In the genomic region with DNA sequence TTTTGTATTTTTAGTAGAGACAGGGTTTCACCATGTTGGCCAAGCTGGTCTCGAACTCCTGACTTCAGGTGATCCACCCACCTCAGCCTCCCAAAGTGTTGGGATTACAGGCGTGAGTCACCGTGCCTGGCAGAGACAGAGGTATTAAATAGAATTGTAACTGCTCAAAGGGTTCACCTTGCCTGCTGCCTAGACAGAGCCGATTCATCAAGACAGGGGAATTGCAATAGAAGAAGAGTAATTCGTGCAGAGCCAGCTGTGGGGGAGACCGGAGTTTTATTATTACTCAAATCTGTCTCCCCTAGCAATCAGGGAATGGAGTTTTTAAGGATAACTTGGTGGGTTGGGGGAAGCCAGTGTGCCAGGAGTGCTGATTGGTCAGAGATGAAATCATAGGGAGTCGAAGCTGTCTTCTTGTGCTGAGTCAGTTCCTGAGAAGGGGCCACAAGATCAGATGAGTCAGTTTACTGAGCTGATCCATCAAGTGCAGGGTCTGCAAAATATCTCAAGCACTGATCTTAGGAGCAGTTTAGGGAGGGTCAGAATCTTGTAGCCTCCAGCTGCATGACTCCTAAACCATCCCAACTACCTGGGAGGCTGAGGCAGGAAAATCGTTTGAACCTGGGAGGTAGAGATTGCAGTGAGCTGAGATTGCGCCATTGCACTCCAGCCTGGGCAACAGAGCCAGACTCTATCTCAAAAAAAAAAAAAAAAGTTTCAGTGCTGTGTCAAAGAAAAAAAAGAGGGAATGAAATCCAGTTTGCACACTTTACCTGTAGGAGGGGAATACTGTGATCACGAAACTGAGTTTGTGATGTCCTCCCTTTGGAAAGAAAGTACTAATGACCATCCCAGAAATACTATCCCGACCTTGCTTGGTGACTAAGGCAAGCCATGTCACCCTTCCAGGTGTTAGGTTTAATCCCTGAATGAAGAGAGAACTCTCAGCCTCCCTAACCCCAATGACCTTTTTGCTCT, we compare ENCODE assay signal across 8 cellular contexts. TPM values are rescaled to one million over a fixed set of nuclear protein-coding genes. Genes with fewer than 3 reads are reported as not detected.
A peak's percentile ranks its signal among the peaks of the same experiment; 100 is the strongest.
DNase-seq lines count a peak whose midpoint lies in the region; ATAC-seq and TF ChIP-seq lines count a peak whose summit lies in the region.
"Not testable (repeated sequence)": the region's sequence is repeated elsewhere in the genome, so short reads cannot be mapped to it uniquely, and the experiment has no call there.

No MANE protein-coding gene starts in this region.

- POLR2A ChIA-PET in MCF 10A (lab: Yijun Ruan, JAX): interaction anchor here (1.6 kb wide), 1 partner anchor 18 kb away, joined by 3 read pairs; no protein-coding TSS in a partner anchor

- not testable (repeated sequence) for TF ChIP-seq CTCF in MCF 10A (IDR thresholded peaks at IDR 0.05; ENCODE audit: unreplicated experiment); foreskin fibroblast (IDR thresholded peaks at IDR 0.05; ENCODE audit: low read depth, low read length); nephron progenitor cell (IDR thresholded peaks at IDR 0.05)

- H3K4me1 ChIP-seq in SJSA1 (replicated peaks): peaks cover 23% of the 10 kb centered on the region

- H3K36me3 ChIP-seq in SJSA1: not testable (repeated sequence)

- DNase-seq in GDM1 (lab: John Stamatoyannopoulos, UW) (peak; percentile 44), M059J (ENCODE audit: low read depth) (peak; percentile 95), SJSA1 (ENCODE audit: low read depth in 1 of 2, low spot score in 2 of 2) (peak; percentile 54 to 57), MCF 10A (ENCODE audit: unreplicated experiment) (peak; percentile 70), foreskin fibroblast (peak; percentile 87 to 90)
- peak; percentile 45 for DNase-seq in activated CD8-positive, alpha-beta memory T cell treated with anti-CD3 and anti-CD28 coated beads, Interleukin-2, amount 10 ng/mL, durations not matched to agents 7 days and 5 days
- not testable (repeated sequence) for DNase-seq in nephron progenitor cell; stimulated activated naive CD8-positive, alpha-beta T cell treated with anti-CD3 and anti-CD28 coated beads, Interleukin-15, Interleukin-2, amounts not matched to agents 100 U/mL and 50 U/mL, for 24 hours

- not testable (repeated sequence) for H3K4me3 Mint-ChIP-seq in activated CD8-positive, alpha-beta memory T cell treated with anti-CD3 and anti-CD28 coated beads, Interleukin-2, amount 10 ng/mL, durations not matched to agents 7 days and 5 days; MCF 10A (ENCODE audit: unreplicated experiment); nephron progenitor cell

- BruUV-seq in MCF 10A (replicated peaks; lab: Mats Ljungman, UMichigan): not testable (repeated sequence)

- intact Hi-C loops in MCF 10A (cut with micrococcal nuclease): not testable (repeated sequence)

- H3K27ac Mint-ChIP-seq in activated CD8-positive, alpha-beta memory T cell treated with anti-CD3 and anti-CD28 coated beads, Interleukin-2, amount 10 ng/mL, durations not matched to agents 7 days and 5 days: peak overlapping the region; percentile 61
- H3K27ac Mint-ChIP-seq in MCF 10A (ENCODE audit: low read depth, unreplicated experiment): not testable (repeated sequence)
- peak overlapping the region; percentile 23 for H3K27ac Mint-ChIP-seq in nephron progenitor cell

- H3K27me3 Mint-ChIP-seq in activated CD8-positive, alpha-beta memory T cell treated with anti-CD3 and anti-CD28 coated beads, Interleukin-2, amount 10 ng/mL, durations not matched to agents 7 days and 5 days; MCF 10A (ENCODE audit: insufficient read depth, unreplicated experiment): not testable (repeated sequence)
- peaks cover 37% of the 10 kb centered on the region for H3K27me3 Mint-ChIP-seq in nephron progenitor cell (ENCODE audit: low read depth, poor library complexity)

- not testable (repeated sequence) for H3K9me3 Mint-ChIP-seq in activated CD8-positive, alpha-beta memory T cell treated with anti-CD3 and anti-CD28 coated beads, Interleukin-2, amount 10 ng/mL, durations not matched to agents 7 days and 5 days (ENCODE audit: low read depth); MCF 10A (ENCODE audit: unreplicated experiment); nephron progenitor cell

- H3K27ac ChIP-seq in SJSA1: not testable (repeated sequence)

- CTCF ChIA-PET in activated CD8-positive, alpha-beta memory T cell treated with anti-CD3 and anti-CD28 coated beads, Interleukin-2, amount 10 ng/mL, durations not matched to agents 7 days and 5 days (lab: Charles Lee): interaction anchor here (0.7 kb wide), 1 partner anchor 22 kb away, joined by 3 read pairs; no protein-coding TSS in a partner anchor
- CTCF ChIA-PET in MCF 10A (lab: Yijun Ruan, JAX): interaction anchor here (0.6 to 0.7 kb wide), 2 partner anchors 46 to 623 kb away, joined by 3 read pairs; no protein-coding TSS in a partner anchor

- H3K4me1 Mint-ChIP-seq in activated CD8-positive, alpha-beta memory T cell treated with anti-CD3 and anti-CD28 coated beads, Interleukin-2, amount 10 ng/mL, durations not matched to agents 7 days and 5 days: peaks cover 35% of the 10 kb centered on the region
- H3K4me1 Mint-ChIP-seq in MCF 10A (ENCODE audit: insufficient read depth, unreplicated experiment): peaks cover 23% of the 10 kb centered on the region
- H3K4me1 Mint-ChIP-seq in nephron progenitor cell: peaks cover 12% of the 10 kb centered on the region

- H3K4me3 ChIP-seq in SJSA1; foreskin fibroblast (ENCODE audit: low read depth in 1 of 2, low read length in 2 of 2): not testable (repeated sequence)

- not testable (repeated sequence) for ATAC-seq in activated CD8-positive, alpha-beta memory T cell treated with anti-CD3 and anti-CD28 coated beads, Interleukin-2, amount 10 ng/mL, durations not matched to agents 7 days and 5 days
- ATAC-seq in stimulated activated naive CD8-positive, alpha-beta T cell treated with anti-CD3 and anti-CD28 coated beads, Interleukin-15, Interleukin-2, amounts not matched to agents 100 U/mL and 50 U/mL, for 24 hours: peak; percentile 14

- not testable (repeated sequence) for H3K36me3 Mint-ChIP-seq in activated CD8-positive, alpha-beta memory T cell treated with anti-CD3 and anti-CD28 coated beads, Interleukin-2, amount 10 ng/mL, durations not matched to agents 7 days and 5 days; MCF 10A (ENCODE audit: insufficient read depth, unreplicated experiment); nephron progenitor cell (ENCODE audit: low read depth)

- H3K9me3 ChIP-seq in SJSA1 (replicated peaks): not testable (repeated sequence)

- H3K27me3 ChIP-seq in SJSA1 (replicated peaks): not testable (repeated sequence)

RNA-seq across cellular contexts. Expression of gene C12orf76, which starts 7.3 kb away (rescaled TPM):
- 5.4 and 12.5 TPM in 2 replicates for total RNA-seq in M059J (2014; rRNA removed; shearing (Covaris generic))
- total RNA-seq in SJSA1 (2014; rRNA removed; shearing (Covaris generic)): 4.5 and 9.0 TPM in 2 replicates
- 10 to 100 TPM; 14.8 to 17.3 TPM for total RNA-seq in activated CD8-positive, alpha-beta memory T cell treated with anti-CD3 and anti-CD28 coated beads, Interleukin-2, amount 10 ng/mL, durations not matched to agents 7 days and 5 days
- 7.3 and 13.4 TPM in 2 replicates for total RNA-seq in MCF 10A (2022)

RNA-seq across cellular contexts. Expression of gene ANKRD13A, which starts 56.4 kb away (rescaled TPM):
- 156 and 291 TPM in 2 replicates for total RNA-seq in M059J (2014; rRNA removed; shearing (Covaris generic))
- total RNA-seq in SJSA1 (2014; rRNA removed; shearing (Covaris generic)): 111 and 170 TPM in 2 replicates
- 10 to 100 TPM; 68.6 to 78.2 TPM for total RNA-seq in activated CD8-positive, alpha-beta memory T cell treated with anti-CD3 and anti-CD28 coated beads, Interleukin-2, amount 10 ng/mL, durations not matched to agents 7 days and 5 days
- 26.1 and 32.5 TPM in 2 replicates for total RNA-seq in MCF 10A (2022)

RNA-seq across cellular contexts. Expression of gene GIT2, which starts 59.5 kb away (rescaled TPM):
- total RNA-seq in M059J (2014; rRNA removed; shearing (Covaris generic)): 25.5 and 33.7 TPM in 2 replicates
- total RNA-seq in SJSA1 (2014; rRNA removed; shearing (Covaris generic)): 23.1 and 29.5 TPM in 2 replicates
- total RNA-seq in activated CD8-positive, alpha-beta memory T cell treated with anti-CD3 and anti-CD28 coated beads, Interleukin-2, amount 10 ng/mL, durations not matched to agents 7 days and 5 days: 10 to 100 TPM; 90.6 to 92.3 TPM
- 30.0 and 30.9 TPM in 2 replicates for total RNA-seq in MCF 10A (2022)
